In genomic region chr17:59361916-59362810, GRCh38 we compare ENCODE assay signal across 9 cellular contexts. TPM values are rescaled to one million over a fixed set of nuclear protein-coding genes. Genes with fewer than 3 reads are reported as not detected.
DNase-seq lines count a peak whose midpoint lies in the region; ATAC-seq, FAIRE-seq and TF ChIP-seq lines count a peak whose summit lies in the region.
"Had no signal": no experiment of that assay in that cellular context is flagged by ENCODE, and none has a peak within 500 bp of the region (broad histone marks: within the 10 kb centered on the region; RNA-seq: fewer than 3 reads in every experiment).

No MANE protein-coding gene starts in this region.

- H3K27me3 Mint-ChIP-seq in CD4-positive, CD25-positive, alpha-beta regulatory T cell = no peaks in the 10 kb centered on the region
- H3K27me3 Mint-ChIP-seq in activated naive CD8-positive, alpha-beta T cell treated with anti-CD3 and anti-CD28 coated beads, Interleukin-2, amount 10 ng/mL, durations not matched to agents 7 days and 5 days = no peaks in the 10 kb centered on the region

- H3K4me3 ChIP-seq in CD4-positive, CD25-positive, alpha-beta regulatory T cell (ENCODE audit: low read depth, low read length) = peak overlapping the region; percentile 93
- peak overlapping the region; percentile 2 to 24 for H3K4me3 ChIP-seq in kidney (ENCODE audit: low read length in 2 of 2)
- no peak overlapping the region for H3K4me3 ChIP-seq in prostate gland

- intact Hi-C loops in kidney (cut with DNase I) = no loop called here
- intact Hi-C loops in prostate gland (cut with DNase I) = no loop called here

- peak overlapping the region; percentile 93 to 98 (median 95) for H3K27ac Mint-ChIP-seq in CD4-positive, CD25-positive, alpha-beta regulatory T cell
- H3K27ac Mint-ChIP-seq in activated naive CD8-positive, alpha-beta T cell treated with anti-CD3 and anti-CD28 coated beads, Interleukin-2, amount 10 ng/mL, durations not matched to agents 7 days and 5 days = peak overlapping the region; percentile 82

- H3K27ac ChIP-seq in CD4-positive, CD25-positive, alpha-beta regulatory T cell (ENCODE audit: insufficient read depth, low read length, poor library complexity, severe bottlenecking) = peak overlapping the region; percentile 73
- H3K27ac ChIP-seq in kidney (ENCODE audit: low read depth in 2 of 2, low read length in 2 of 2) (peak overlapping the region; percentile 21 to 53), substantia nigra (ENCODE audit: low read depth, low read length, poor library complexity, severe bottlenecking) (peak overlapping the region; percentile 51), prostate gland (peak overlapping the region in 1 of 2 donors; percentile 9)
- H3K27ac ChIP-seq: KMS-11 had no signal

- POLR2A ChIA-PET in activated naive CD8-positive, alpha-beta T cell treated with anti-CD3 and anti-CD28 coated beads, Interleukin-2, amount 10 ng/mL, durations not matched to agents 7 days and 5 days (lab: Charles Lee) = interaction anchor here (0.6 to 3.9 kb wide), 17 partner anchors 10 to 258 kb away, joined by 3 to 36 read pairs (median 3); partner anchors contain the start of gene CLTC

- no peak for TF ChIP-seq POLR2A in prostate gland (IDR thresholded peaks at IDR 0.05)

- peaks cover 22 to 97% (median 69%) of the 10 kb centered on the region in 4 donors for H3K4me1 Mint-ChIP-seq in CD4-positive, CD25-positive, alpha-beta regulatory T cell
- H3K4me1 Mint-ChIP-seq in activated naive CD8-positive, alpha-beta T cell treated with anti-CD3 and anti-CD28 coated beads, Interleukin-2, amount 10 ng/mL, durations not matched to agents 7 days and 5 days = peaks cover 75% of the 10 kb centered on the region

- ATAC-seq in CD4-positive, CD25-positive, alpha-beta regulatory T cell (ENCODE audit: low read depth in 2 of 2) = peak; percentile 72 to 81
- peak; percentile 66 for ATAC-seq in GM21423 (IDR thresholded peaks at IDR 0.05; ENCODE audit: unreplicated experiment)
- ATAC-seq in activated naive CD8-positive, alpha-beta T cell treated with anti-CD3 and anti-CD28 coated beads, Interleukin-2, amount 10 ng/mL, durations not matched to agents 7 days and 5 days (ENCODE audit: low read depth) = peak; percentile 53
- no peak for ATAC-seq in HG03469 (IDR thresholded peaks at IDR 0.05; ENCODE audit: unreplicated experiment)

- H3K27me3 ChIP-seq in CD4-positive, CD25-positive, alpha-beta regulatory T cell (ENCODE audit: control insufficient read depth, insufficient read depth, low read length) = no peaks in the 10 kb centered on the region
- no peaks in the 10 kb centered on the region for H3K27me3 ChIP-seq in prostate gland (replicated peaks; ENCODE audit: insufficient read depth)

- peaks cover 0 to 1% (median 0%) of the 10 kb centered on the region in 7 donors for H3K9me3 Mint-ChIP-seq in CD4-positive, CD25-positive, alpha-beta regulatory T cell
- peaks cover under 1% of the 10 kb centered on the region for H3K9me3 Mint-ChIP-seq in activated naive CD8-positive, alpha-beta T cell treated with anti-CD3 and anti-CD28 coated beads, Interleukin-2, amount 10 ng/mL, durations not matched to agents 7 days and 5 days

- H3K4me3 Mint-ChIP-seq in CD4-positive, CD25-positive, alpha-beta regulatory T cell = peak overlapping the region; percentile 83 to 94 (median 88)
- H3K4me3 Mint-ChIP-seq in activated naive CD8-positive, alpha-beta T cell treated with anti-CD3 and anti-CD28 coated beads, Interleukin-2, amount 10 ng/mL, durations not matched to agents 7 days and 5 days = peak overlapping the region; percentile 52

- peaks cover 20% of the 10 kb centered on the region for H3K36me3 Mint-ChIP-seq in CD4-positive, CD25-positive, alpha-beta regulatory T cell
- H3K36me3 Mint-ChIP-seq in activated naive CD8-positive, alpha-beta T cell treated with anti-CD3 and anti-CD28 coated beads, Interleukin-2, amount 10 ng/mL, durations not matched to agents 7 days and 5 days = peaks cover 22% of the 10 kb centered on the region

- peaks cover 99% of the 10 kb centered on the region for H3K4me1 ChIP-seq in CD4-positive, CD25-positive, alpha-beta regulatory T cell (ENCODE audit: control insufficient read depth, insufficient read depth, low read length, poor library complexity, severe bottlenecking)
- H3K4me1 ChIP-seq in kidney (ENCODE audit: control insufficient read depth in 1 of 2, insufficient read depth in 1 of 2, low read depth in 1 of 2, low read length in 2 of 2) = peaks cover 35 to 52% of the 10 kb centered on the region in 2 donors
- peaks cover 21% of the 10 kb centered on the region for H3K4me1 ChIP-seq in prostate gland (replicated peaks)

- 41% methylated on average over 7 of the region's 7 CpGs for WGBS in prostate gland

- peak in 2 of 3 donors; percentile 71 to 91 for DNase-seq in CD4-positive, CD25-positive, alpha-beta regulatory T cell
- peak; percentile 20 for DNase-seq in NCI-H446 treated with DMSO at 0.1 percent for 48 hours (lab: John Stamatoyannopoulos, UW)
- DNase-seq in activated naive CD8-positive, alpha-beta T cell treated with anti-CD3 and anti-CD28 coated beads, Interleukin-2, amount 10 ng/mL, durations not matched to agents 7 days and 5 days = no peak
- DNase-seq in kidney = no peak
- DNase-seq in substantia nigra (lab: John Stamatoyannopoulos, UW) = no peak
- no peak for DNase-seq in prostate gland (ENCODE audit: low spot score)

- TF ChIP-seq CTCF in kidney (IDR thresholded peaks at IDR 0.05; ENCODE audit: borderline replicate concordance, extremely low read depth, insufficient read depth) (no peak), prostate gland (IDR thresholded peaks at IDR 0.05) (no peak)

- no peak for FAIRE-seq in kidney (lab: Jason Lieb, UNC)

- H3K36me3 ChIP-seq in CD4-positive, CD25-positive, alpha-beta regulatory T cell (ENCODE audit: control insufficient read depth, insufficient read depth, low read length) = peaks cover 5% of the 10 kb centered on the region
- H3K36me3 ChIP-seq in kidney (ENCODE audit: control insufficient read depth in 1 of 2, insufficient read depth in 2 of 2, low read length in 2 of 2) (no peaks in the 10 kb centered on the region), prostate gland (no peaks in the 10 kb centered on the region)

- H3K9me3 ChIP-seq in CD4-positive, CD25-positive, alpha-beta regulatory T cell (ENCODE audit: control insufficient read depth in 2 of 2, low read length in 2 of 2) = no peaks in the 10 kb centered on the region
- H3K9me3 ChIP-seq in kidney (ENCODE audit: control insufficient read depth in 1 of 2, low read length in 2 of 2) (no peaks in the 10 kb centered on the region), prostate gland (no peaks in the 10 kb centered on the region)

- peak overlapping the region in 1 of 2 donors; percentile 41 for H3K9ac ChIP-seq in kidney (ENCODE audit: low read length in 2 of 2)
- H3K9ac ChIP-seq: KMS-11 had no signal

RNA-seq across cellular contexts. Expression of gene YPEL2, which starts 30.7 kb away (rescaled TPM):
- total RNA-seq in CD4-positive, CD25-positive, alpha-beta regulatory T cell = 64.3 TPM
- polyA plus RNA-seq in CD4-positive, CD25-positive, alpha-beta regulatory T cell = 10 to 100 TPM; 35.7 to 45.7 (median 41.2) TPM
- 10 to 100 TPM; 24.0 to 25.3 TPM for total RNA-seq in activated naive CD8-positive, alpha-beta T cell treated with anti-CD3 and anti-CD28 coated beads, Interleukin-2, amount 10 ng/mL, durations not matched to agents 7 days and 5 days
- total RNA-seq in kidney (53.6 TPM), prostate gland (10 to 100 TPM; 12.8 to 40.3 TPM)
- 9.0 TPM for polyA plus RNA-seq in kidney (ENCODE audit: insufficient read depth, low read depth, low replicate concordance)

Comparison
In these comparisons a context has a peak if more than half of its experiments do, and no peak if none do; other contexts are left out.
1. DNase-seq: peak in CD4-positive, CD25-positive, alpha-beta regulatory T cell (2 of 3) and NCI-H446 treated with DMSO at 0.1 percent for 48 hours (single experiment); none in activated naive CD8-positive, alpha-beta T cell treated with anti-CD3 and anti-CD28 coated beads, Interleukin-2, amount 10 ng/mL, durations not matched to agents 7 days and 5 days (single experiment), kidney (single experiment), substantia nigra (0 of 49) and prostate gland (single experiment).
2. H3K4me3 ChIP-seq: peak in CD4-positive, CD25-positive, alpha-beta regulatory T cell (single experiment) and kidney (2 of 2); none in prostate gland (0 of 2).